ENCODE assay signal across 17 cellular contexts in genomic region chr5:131973981-131974380, GRCh38. TPM values are rescaled to one million over a fixed set of nuclear protein-coding genes. Genes with fewer than 3 reads are reported as not detected.
A peak's percentile ranks its signal among the peaks of the same experiment; 100 is the strongest.
DNase-seq lines count a peak whose midpoint lies in the region; ATAC-seq and TF ChIP-seq lines count a peak whose summit lies in the region.
"Had no signal": no experiment of that assay in that cellular context is flagged by ENCODE, and none has a peak within 500 bp of the region (broad histone marks: within the 10 kb centered on the region; RNA-seq: fewer than 3 reads in every experiment).

No MANE protein-coding gene starts in this region.

- no peak for TF ChIP-seq EP300 in sigmoid colon (IDR thresholded peaks at IDR 0.05)

- no peaks in the 10 kb centered on the region for H3K9me3 Mint-ChIP-seq in activated naive CD4-positive, alpha-beta T cell treated with anti-CD3 and anti-CD28 coated beads, Interleukin-2, amount 10 ng/mL, durations not matched to agents 7 days and 5 days
- no peaks in the 10 kb centered on the region for H3K9me3 Mint-ChIP-seq in activated naive CD4-positive, alpha-beta T cell treated with anti-CD3 and anti-CD28 coated beads, Interleukin-2, amount 50 U/mL, for 72 hours
- H3K9me3 Mint-ChIP-seq in central memory CD8-positive, alpha-beta T cell, result no peaks in the 10 kb centered on the region
- H3K9me3 Mint-ChIP-seq: H9 had no signal

- peaks cover 63% of the 10 kb centered on the region for H3K4me1 Mint-ChIP-seq in activated naive CD4-positive, alpha-beta T cell treated with anti-CD3 and anti-CD28 coated beads, Interleukin-2, amount 10 ng/mL, durations not matched to agents 7 days and 5 days
- H3K4me1 Mint-ChIP-seq in T-helper 17 cell, result peaks cover 44% of the 10 kb centered on the region
- H3K4me1 Mint-ChIP-seq in central memory CD8-positive, alpha-beta T cell, result peaks cover 47% of the 10 kb centered on the region

- H3K36me3 ChIP-seq in sigmoid colon, result no peaks in the 10 kb centered on the region
- H3K36me3 ChIP-seq: BE2C had no signal

- 85 to 93% methylated on average over 1 of the region's 1 CpG for WGBS in sigmoid colon, 2 donors

- TF ChIP-seq CTCF in sigmoid colon (IDR thresholded peaks at IDR 0.05), result no peak

- no peak for DNase-seq in activated naive CD4-positive, alpha-beta T cell treated with anti-CD3 and anti-CD28 coated beads, Interleukin-2, amount 10 ng/mL, durations not matched to agents 7 days and 5 days
- DNase-seq in activated naive CD4-positive, alpha-beta T cell treated with anti-CD3 and anti-CD28 coated beads, Interleukin-2, amount 50 U/mL, for 72 hours (ENCODE audit: low spot score in 2 of 2), result no peak
- DNase-seq in T-helper 17 cell (no peak), ureter (ENCODE audit: low spot score) (peak; percentile 8), sigmoid colon (no peak), DMS114 treated with DMSO at 0.1 percent for 48 hours (lab: John Stamatoyannopoulos, UW; ENCODE audit: unreplicated experiment) (no peak)
- no peak for DNase-seq in central memory CD8-positive, alpha-beta T cell (ENCODE audit: low spot score in 2 of 2)
- DNase-seq: BE2C, COR-L47, DMS79, H9, KG1, NCI-H1092, NCI-H2107, NCI-H345, PC-3 had no signal

- intact Hi-C loops in sigmoid colon (cut with DNase I), result no loop called here

- H3K27ac ChIP-seq in sigmoid colon, result no peak overlapping the region

- TF ChIP-seq POLR2A in sigmoid colon (IDR thresholded peaks at IDR 0.05), result no peak

- no peak overlapping the region for H3K4me3 ChIP-seq in sigmoid colon

- peaks cover 34% of the 10 kb centered on the region for H3K36me3 Mint-ChIP-seq in activated naive CD4-positive, alpha-beta T cell treated with anti-CD3 and anti-CD28 coated beads, Interleukin-2, amount 10 ng/mL, durations not matched to agents 7 days and 5 days
- H3K36me3 Mint-ChIP-seq in activated naive CD4-positive, alpha-beta T cell treated with anti-CD3 and anti-CD28 coated beads, Interleukin-2, amount 50 U/mL, for 72 hours, result no peaks in the 10 kb centered on the region
- H3K36me3 Mint-ChIP-seq in T-helper 17 cell (ENCODE audit: low read depth), result peaks cover 3% of the 10 kb centered on the region
- peaks cover 7% of the 10 kb centered on the region for H3K36me3 Mint-ChIP-seq in central memory CD8-positive, alpha-beta T cell (ENCODE audit: insufficient read depth)

- no peaks in the 10 kb centered on the region for H3K27me3 ChIP-seq in sigmoid colon
- H3K27me3 ChIP-seq: BE2C had no signal

- H3K9me3 ChIP-seq in T-helper 17 cell (ENCODE audit: control insufficient read depth, low read length, poor library complexity, severe bottlenecking) (no peaks in the 10 kb centered on the region), sigmoid colon (no peaks in the 10 kb centered on the region)
- H3K9me3 ChIP-seq: BE2C had no signal

- no peak for ATAC-seq in activated naive CD4-positive, alpha-beta T cell treated with anti-CD3 and anti-CD28 coated beads, Interleukin-2, amount 50 U/mL, for 72 hours
- ATAC-seq in T-helper 17 cell, result no peak
- ATAC-seq in central memory CD8-positive, alpha-beta T cell (replicated peaks; ENCODE audit: extremely low read depth, poor library complexity, severe bottlenecking), result no peak
- ATAC-seq: PC-3 had no signal

- peaks cover 4% of the 10 kb centered on the region for H3K27me3 Mint-ChIP-seq in activated naive CD4-positive, alpha-beta T cell treated with anti-CD3 and anti-CD28 coated beads, Interleukin-2, amount 10 ng/mL, durations not matched to agents 7 days and 5 days
- H3K27me3 Mint-ChIP-seq in T-helper 17 cell, result no peaks in the 10 kb centered on the region
- no peaks in the 10 kb centered on the region for H3K27me3 Mint-ChIP-seq in central memory CD8-positive, alpha-beta T cell

- CTCF ChIA-PET in activated naive CD4-positive, alpha-beta T cell treated with anti-CD3 and anti-CD28 coated beads, Interleukin-2, amount 10 ng/mL, durations not matched to agents 7 days and 5 days (lab: Charles Lee), result interaction anchor here (1.0 kb wide), 1 partner anchor 34 kb away, joined by 3 read pairs; no protein-coding TSS in a partner anchor

- H3K27ac Mint-ChIP-seq in activated naive CD4-positive, alpha-beta T cell treated with anti-CD3 and anti-CD28 coated beads, Interleukin-2, amount 10 ng/mL, durations not matched to agents 7 days and 5 days, result peak overlapping the region; percentile 93
- H3K27ac Mint-ChIP-seq in activated naive CD4-positive, alpha-beta T cell treated with anti-CD3 and anti-CD28 coated beads, Interleukin-2, amount 50 U/mL, for 72 hours, result no peak overlapping the region
- H3K27ac Mint-ChIP-seq in T-helper 17 cell, result peak overlapping the region; percentile 95
- peak overlapping the region; percentile 93 for H3K27ac Mint-ChIP-seq in central memory CD8-positive, alpha-beta T cell (ENCODE audit: low read depth)

- H3K4me3 Mint-ChIP-seq in activated naive CD4-positive, alpha-beta T cell treated with anti-CD3 and anti-CD28 coated beads, Interleukin-2, amount 10 ng/mL, durations not matched to agents 7 days and 5 days, result peak overlapping the region; percentile 81
- H3K4me3 Mint-ChIP-seq in T-helper 17 cell, result peak overlapping the region; percentile 96
- H3K4me3 Mint-ChIP-seq in central memory CD8-positive, alpha-beta T cell, result peak overlapping the region; percentile 86
- H3K4me3 Mint-ChIP-seq: H9 had no signal

- H3K4me1 ChIP-seq in sigmoid colon, result no peaks in the 10 kb centered on the region
- H3K4me1 ChIP-seq: BE2C had no signal

RNA-seq across cellular contexts. Expression of gene MEIKIN, which starts 28.5 kb away (rescaled TPM):
- not detected for total RNA-seq in activated naive CD4-positive, alpha-beta T cell treated with anti-CD3 and anti-CD28 coated beads, Interleukin-2, amount 50 U/mL, for 72 hours
- total RNA-seq in T-helper 17 cell (1 to 10 TPM in 1 of 2 donors, under 1 TPM in 1; 0.77 to 1.5 TPM), ureter (not detected), sigmoid colon (not detected)
- under 1 TPM in 1 of 3 donors, not detected in 2; 0.31 TPM for polyA plus RNA-seq in sigmoid colon
- total RNA-seq: H9, M059J, PC-3 had no signal

RNA-seq across cellular contexts. Expression of gene ACSL6, which starts 37.5 kb away (rescaled TPM):
- total RNA-seq in activated naive CD4-positive, alpha-beta T cell treated with anti-CD3 and anti-CD28 coated beads, Interleukin-2, amount 50 U/mL, for 72 hours, result 1 to 10 TPM; 1.8 to 3.5 TPM
- total RNA-seq in T-helper 17 cell, result 10 to 100 TPM; 18.0 to 22.2 TPM
- 0.81 TPM for total RNA-seq in ureter
- total RNA-seq in sigmoid colon, result 1 to 10 TPM in 2 of 4 donors, under 1 TPM in 2; 0.16 to 2.2 (median 1.2) TPM
- polyA plus RNA-seq in sigmoid colon, result 1 to 10 TPM in 1 of 3 donors, not detected in 2; 5.5 TPM
- total RNA-seq: M059J had no signal

Comparison
In these comparisons a context has a peak if more than half of its experiments do, and no peak if none do; other contexts are left out.
1. H3K27ac Mint-ChIP-seq: peak in activated naive CD4-positive, alpha-beta T cell treated with anti-CD3 and anti-CD28 coated beads, Interleukin-2, amount 10 ng/mL, durations not matched to agents 7 days and 5 days (single experiment), T-helper 17 cell (single experiment) and central memory CD8-positive, alpha-beta T cell (single experiment); none in activated naive CD4-positive, alpha-beta T cell treated with anti-CD3 and anti-CD28 coated beads, Interleukin-2, amount 50 U/mL, for 72 hours (0 of 2).
2. RNA of gene ACSL6, which starts 37.5 kb away (total RNA-seq): 18.0 to 22.2 TPM in T-helper 17 cell; 1.8 to 3.5 TPM in activated naive CD4-positive, alpha-beta T cell treated with anti-CD3 and anti-CD28 coated beads, Interleukin-2, amount 50 U/mL, for 72 hours, 0.16 to 2.2 TPM in sigmoid colon and 0.81 TPM in ureter (single experiment); every median in the first group is over 4 times any median in the second.
3. Peak in every context shown above with its lines, with median percentiles within 50 percentile points of each other: H3K4me3 Mint-ChIP-seq.